Comparison of ENCODE assay signal across 28 cellular contexts in the genomic region with DNA sequence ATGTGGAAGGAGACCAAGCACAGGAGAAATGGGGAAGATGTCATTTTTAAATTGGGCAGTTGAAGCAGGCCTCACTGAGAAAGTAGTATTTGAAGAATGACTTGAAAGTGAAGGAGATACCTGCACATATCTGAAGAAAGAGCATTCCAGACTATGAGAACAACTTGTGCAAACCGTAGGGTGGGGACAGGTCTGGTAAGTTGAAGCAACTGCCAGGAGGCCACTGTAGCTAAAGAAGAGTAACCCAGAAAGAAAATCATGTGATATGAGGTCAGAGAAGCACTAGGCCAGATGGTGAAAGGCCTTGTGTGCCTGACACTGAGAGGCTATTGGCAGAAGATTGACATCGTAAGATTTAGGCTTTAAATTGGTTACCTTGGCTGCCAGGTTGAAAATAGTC.
"Had no signal": no experiment of that assay in that cellular context is flagged by ENCODE, and none has a peak within 500 bp of the region (broad histone marks: within the 10 kb centered on the region; RNA-seq: fewer than 3 reads in every experiment).

No MANE protein-coding gene starts in this region.

- H3K36me3 ChIP-seq: neutrophil, pancreas, prostate gland, right lobe of liver, sigmoid colon, suprapubic skin, tibial artery, transverse colon, upper lobe of left lung, vagina had no signal

- H3K4me3 ChIP-seq: pancreas, prostate gland, right lobe of liver, sigmoid colon, suprapubic skin, testis, tibial artery, transverse colon, upper lobe of left lung, vagina had no signal

- H3K9me3 ChIP-seq: neutrophil, pancreas, prostate gland, right lobe of liver, sigmoid colon, suprapubic skin, testis, tibial artery, transverse colon, upper lobe of left lung, vagina had no signal

- ATAC-seq: naive thymus-derived CD8-positive, alpha-beta T cell; natural killer cell treated with Interleukin-12 subunit alpha and Interleukin-12 subunit beta and Interleukin-15 and Interleukin-18, amount 100 ng/mL, for 72 hours; pancreas; right cardiac atrium; right lobe of liver; stimulated activated effector memory CD8-positive, alpha-beta T cell treated with anti-CD3 and anti-CD28 coated beads, Interleukin-12 subunit alpha, Interleukin-12 subunit beta, amount 100 ng/mL, for 72 hours; stimulated activated naive CD8-positive, alpha-beta T cell treated with anti-CD3 and anti-CD28 coated beads, Interleukin-15, amount 100 ng/mL, for 72 hours; stimulated activated naive CD8-positive, alpha-beta T cell treated with anti-CD3 and anti-CD28 coated beads, Interleukin-15, Interleukin-2, amounts not matched to agents 100 U/mL and 50 U/mL, for 24 hours had no signal

- FAIRE-seq: pancreas, small intestine, urothelium cell line had no signal

- H3K27me3 ChIP-seq: neutrophil, pancreas, sigmoid colon, suprapubic skin, testis, transverse colon, upper lobe of left lung, vagina had no signal

- H3K4me1 ChIP-seq: prostate gland had no signal

- DNase-seq: naive B cell; naive thymus-derived CD8-positive, alpha-beta T cell; nephron progenitor cell; nucleus accumbens; pancreas; right cardiac atrium; right lobe of liver; sigmoid colon; small intestine; stimulated activated CD4-positive, alpha-beta T cell treated with anti-CD3 and anti-CD28 coated beads, Interleukin-15, amount 100 ng/mL, for 24 hours; stimulated activated CD4-positive, alpha-beta T cell treated with anti-CD3 and anti-CD28 coated beads, Interleukin-2, amount 100 ng/mL, for 24 hours; stimulated activated CD4-positive, alpha-beta T cell treated with anti-CD3 and anti-CD28 coated beads, Interleukin-2, amount 100 ng/mL, for 48 hours; stimulated activated CD4-positive, alpha-beta T cell treated with anti-CD3 and anti-CD28 coated beads, Interleukin-4, amount 100 ng/mL, for 24 hours; stimulated activated naive CD4-positive, alpha-beta T cell; stimulated activated naive CD8-positive, alpha-beta T cell treated with anti-CD3 and anti-CD28 coated beads, Interleukin-15, amount 100 ng/mL, for 72 hours; stimulated activated naive CD8-positive, alpha-beta T cell treated with anti-CD3 and anti-CD28 coated beads, Interleukin-15, Interleukin-2, amounts not matched to agents 100 U/mL and 50 U/mL, for 24 hours; substantia nigra; testis; tibial artery; transverse colon; upper lobe of left lung had no signal

- H3K27ac ChIP-seq: neutrophil, pancreas, prostate gland, right lobe of liver, sigmoid colon, suprapubic skin, testis, tibial artery, transverse colon, upper lobe of left lung, vagina had no signal
